Comparison of ENCODE assay signal across 18 cellular contexts in genomic region chr10:1180071-1180730, GRCh38.
"Had no signal": no experiment of that assay in that cellular context is flagged by ENCODE, and none has a peak within 500 bp of the region (broad histone marks: within the 10 kb centered on the region; RNA-seq: fewer than 3 reads in every experiment).

No MANE protein-coding gene starts in this region.

- H3K4me1 Mint-ChIP-seq: activated CD4-positive, alpha-beta memory T cell treated with anti-CD3 and anti-CD28 coated beads, Interleukin-2, amount 10 ng/mL, durations not matched to agents 7 days and 5 days; activated naive CD4-positive, alpha-beta T cell treated with anti-CD3 and anti-CD28 coated beads, Interleukin-2, amount 50 U/mL, for 24 hours; memory B cell had no signal

- H3K4me1 ChIP-seq: left lung, parathyroid adenoma, tibial nerve, uterus had no signal

- H3K4me3 ChIP-seq: left lung, tibial nerve, uterus had no signal

- H3K36me3 ChIP-seq: left lung, tibial nerve, uterus had no signal

- DNase-seq: activated CD4-positive, alpha-beta memory T cell treated with anti-CD3 and anti-CD28 coated beads, Interleukin-2, amount 10 ng/mL, durations not matched to agents 7 days and 5 days; activated CD4-positive, alpha-beta T cell treated with anti-CD3 and anti-CD28 coated beads for 4 hours; activated T-cell treated with anti-CD3 and anti-CD28 coated beads, Interleukin-2, amount 50 U/mL, for 1 hour; foreskin melanocyte; glutamatergic neuron; islet precursor cell; natural killer cell; stimulated activated naive CD4-positive, alpha-beta T cell; SW 1271; T-helper 2 cell; uterus had no signal

- H3K9me3 Mint-ChIP-seq: activated CD4-positive, alpha-beta memory T cell treated with anti-CD3 and anti-CD28 coated beads, Interleukin-2, amount 10 ng/mL, durations not matched to agents 7 days and 5 days; activated naive CD4-positive, alpha-beta T cell treated with anti-CD3 and anti-CD28 coated beads, Interleukin-2, amount 50 U/mL, for 24 hours; activated T-helper 2 cell treated with anti-CD3 and anti-CD28 coated beads, Interferon-gamma antibody, Interleukin-2, Interleukin-4, amounts not matched to agents 10 μg/mL and 5 μg/mL and 100 μg/mL, durations not matched to agents 14 hours and 24 hours and 36 hours; memory B cell; natural killer cell had no signal

- H3K36me3 Mint-ChIP-seq: activated naive CD4-positive, alpha-beta T cell treated with anti-CD3 and anti-CD28 coated beads, Interleukin-2, amount 50 U/mL, for 24 hours; memory B cell; natural killer cell had no signal

- H3K27ac Mint-ChIP-seq: activated CD4-positive, alpha-beta memory T cell treated with anti-CD3 and anti-CD28 coated beads, Interleukin-2, amount 10 ng/mL, durations not matched to agents 7 days and 5 days; activated naive CD4-positive, alpha-beta T cell treated with anti-CD3 and anti-CD28 coated beads, Interleukin-2, amount 50 U/mL, for 24 hours; activated T-helper 2 cell treated with anti-CD3 and anti-CD28 coated beads, Interferon-gamma antibody, Interleukin-2, Interleukin-4, amounts not matched to agents 10 μg/mL and 5 μg/mL and 100 μg/mL, durations not matched to agents 14 hours and 24 hours and 36 hours; memory B cell; natural killer cell had no signal

- H3K27me3 Mint-ChIP-seq: activated naive CD4-positive, alpha-beta T cell treated with anti-CD3 and anti-CD28 coated beads, Interleukin-2, amount 50 U/mL, for 24 hours had no signal

- H3K9me3 ChIP-seq: left lung, tibial nerve, uterus had no signal

- H3K27ac ChIP-seq: left lung, parathyroid adenoma, uterus, VCaP had no signal

- ATAC-seq: left lung, natural killer cell had no signal

- H3K4me3 Mint-ChIP-seq: activated CD4-positive, alpha-beta memory T cell treated with anti-CD3 and anti-CD28 coated beads, Interleukin-2, amount 10 ng/mL, durations not matched to agents 7 days and 5 days; activated naive CD4-positive, alpha-beta T cell treated with anti-CD3 and anti-CD28 coated beads, Interleukin-2, amount 50 U/mL, for 24 hours; memory B cell; natural killer cell had no signal

- H3K27me3 ChIP-seq: tibial nerve, uterus had no signal
